10 cellular contexts compared by ENCODE assay signal in the genomic region with DNA sequence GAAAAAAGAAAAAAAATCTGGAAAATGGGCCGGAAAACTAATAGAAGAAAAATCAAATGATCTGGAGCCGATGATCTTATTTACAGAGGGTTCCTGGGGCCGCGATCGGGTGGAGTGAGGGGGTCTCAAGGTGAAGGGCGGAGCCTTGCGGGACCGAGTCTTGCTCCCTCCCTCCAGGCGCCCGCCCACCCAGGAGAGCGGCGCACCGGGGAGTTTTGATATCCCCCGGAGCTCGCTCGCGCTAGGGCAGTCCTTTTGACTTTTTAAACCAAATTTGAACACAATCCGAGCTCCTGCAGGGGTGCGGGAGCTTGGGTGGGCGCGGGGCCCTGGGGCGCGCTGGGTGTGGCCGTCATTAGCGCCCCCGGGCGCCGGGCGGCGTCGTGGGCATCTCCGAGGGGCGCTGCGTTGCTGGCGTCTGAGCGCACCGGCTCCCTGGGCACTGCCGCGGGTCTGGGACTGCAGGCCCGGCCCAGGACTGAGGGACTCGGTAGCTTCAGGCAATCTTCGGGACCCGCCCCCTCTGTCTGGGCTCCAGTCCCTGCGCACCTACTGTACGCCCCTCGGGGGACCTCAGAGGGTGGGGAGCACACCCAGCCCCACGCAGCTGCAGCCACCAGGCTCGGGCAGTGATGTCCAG. TPM values are rescaled to one million over a fixed set of nuclear protein-coding genes. Genes with fewer than 3 reads are reported as not detected.
DNase-seq lines count a peak whose midpoint lies in the region; ATAC-seq and TF ChIP-seq lines count a peak whose summit lies in the region.
"Had no signal": no experiment of that assay in that cellular context is flagged by ENCODE, and none has a peak within 500 bp of the region (broad histone marks: within the 10 kb centered on the region; RNA-seq: fewer than 3 reads in every experiment).

No MANE protein-coding gene starts in this region.

- TF ChIP-seq CTCF in AG10803 (conservative IDR thresholded peaks at IDR 0.05; ENCODE audit: low read length) (no peak), right atrium auricular region (IDR thresholded peaks at IDR 0.05) (no peak), parathyroid adenoma (IDR thresholded peaks at IDR 0.05) (peak; percentile 19), body of pancreas (IDR thresholded peaks at IDR 0.05) (no peak), BE2C (IDR thresholded peaks at IDR 0.05; ENCODE audit: low read depth, low read length) (no peak)

- H3K27ac ChIP-seq in right atrium auricular region (peak overlapping the region; percentile 20 to 50), parathyroid adenoma (peak overlapping the region; percentile 96), body of pancreas (no peak overlapping the region)
- H3K27ac ChIP-seq: BLaER1 treated with 17β-estradiol and CSF1 and Interleukin-3, amounts not matched to agents 10 nM and 100 nM had no signal

- ATAC-seq in HG03457 (IDR thresholded peaks at IDR 0.05; ENCODE audit: unreplicated experiment) (no peak), body of pancreas (no peak)
- ATAC-seq: HCT116 had no signal

- peaks cover 18% of the 10 kb centered on the region for H3K79me2 ChIP-seq in parathyroid adenoma

- TF ChIP-seq POLR2A in body of pancreas (IDR thresholded peaks at IDR 0.05) = no peak

- no peaks in the 10 kb centered on the region for H3K9me3 ChIP-seq in adipocyte (ENCODE audit: control insufficient read depth, low read length)
- H3K9me3 ChIP-seq in right atrium auricular region = no peaks in the 10 kb centered on the region
- no peaks in the 10 kb centered on the region for H3K9me3 ChIP-seq in parathyroid adenoma (ENCODE audit: control insufficient read depth, low read length)
- no peaks in the 10 kb centered on the region for H3K9me3 ChIP-seq in body of pancreas
- H3K9me3 ChIP-seq in BE2C = no peaks in the 10 kb centered on the region; the same call in 1 of the 2 replicates
- H3K9me3 ChIP-seq: BLaER1 treated with 17β-estradiol and CSF1 and Interleukin-3, amounts not matched to agents 10 nM and 100 nM had no signal

- H3K9ac ChIP-seq in adipocyte (ENCODE audit: low read length) (peak overlapping the region; percentile 70), parathyroid adenoma (peak overlapping the region; percentile 28)
- H3K9ac ChIP-seq: BLaER1 treated with 17β-estradiol and CSF1 and Interleukin-3, amounts not matched to agents 10 nM and 100 nM had no signal

- no peaks in the 10 kb centered on the region for H3K27me3 ChIP-seq in adipocyte (replicated peaks; ENCODE audit: control insufficient read depth, insufficient read depth, low read length)
- peaks cover 0 to 7% of the 10 kb centered on the region in 2 donors for H3K27me3 ChIP-seq in right atrium auricular region
- H3K27me3 ChIP-seq in parathyroid adenoma (ENCODE audit: control insufficient read depth, insufficient read depth, low read length) = no peaks in the 10 kb centered on the region
- H3K27me3 ChIP-seq in body of pancreas = no peaks in the 10 kb centered on the region
- H3K27me3 ChIP-seq in BE2C = no peaks in the 10 kb centered on the region

- 22 to 29% methylated on average over 28 to 30 of the region's 48 CpGs for WGBS in body of pancreas, 2 donors

- peak overlapping the region; percentile 59 for H3K4me2 ChIP-seq in parathyroid adenoma (ENCODE audit: low read length)

- DNase-seq in AG10803 (ENCODE audit: low read depth) (no peak), adipocyte (ENCODE audit: low read depth) (no peak), right atrium auricular region (ENCODE audit: low spot score) (peak; percentile 57), body of pancreas (no peak), BE2C (no peak), DMS153 (lab: John Stamatoyannopoulos, UW) (no peak)

- intact Hi-C loops in body of pancreas (cut with DNase I) = no loop called here

- H3K4me3 ChIP-seq in AG10803 (ENCODE audit: low read length) (peak overlapping the region; percentile 8; the same call in 1 of the 2 replicates), adipocyte (ENCODE audit: low read length) (peak overlapping the region; percentile 81), right atrium auricular region (peak overlapping the region; percentile 27 to 57), parathyroid adenoma (ENCODE audit: low read depth, low read length) (peak overlapping the region; percentile 52), body of pancreas (no peak overlapping the region), BE2C (ENCODE audit: low read depth, low read length) (no peak overlapping the region)
- H3K4me3 ChIP-seq: BLaER1 treated with 17β-estradiol and CSF1 and Interleukin-3, amounts not matched to agents 10 nM and 100 nM had no signal

- H3K36me3 ChIP-seq in adipocyte (ENCODE audit: control insufficient read depth, insufficient read depth, low read length, severe bottlenecking) = no peaks in the 10 kb centered on the region
- no peaks in the 10 kb centered on the region for H3K36me3 ChIP-seq in right atrium auricular region
- H3K36me3 ChIP-seq in parathyroid adenoma (ENCODE audit: control insufficient read depth, insufficient read depth, low read length) = no peaks in the 10 kb centered on the region
- no peaks in the 10 kb centered on the region for H3K36me3 ChIP-seq in body of pancreas (replicated peaks in 1 of 2; ENCODE audit: insufficient read depth in 1 of 2, low read depth in 2 of 2)
- H3K36me3 ChIP-seq in BE2C = no peaks in the 10 kb centered on the region

- H3K4me1 ChIP-seq in adipocyte (ENCODE audit: control insufficient read depth, insufficient read depth, low read length) = peaks cover 27% of the 10 kb centered on the region
- no peaks in the 10 kb centered on the region for H3K4me1 ChIP-seq in right atrium auricular region
- H3K4me1 ChIP-seq in parathyroid adenoma = peaks cover 29% of the 10 kb centered on the region
- no peaks in the 10 kb centered on the region for H3K4me1 ChIP-seq in body of pancreas
- H3K4me1 ChIP-seq in BE2C = no peaks in the 10 kb centered on the region

- peak overlapping the region; percentile 84 for H2AFZ ChIP-seq in parathyroid adenoma

RNA-seq across cellular contexts. Expression of gene MAF, which starts 10.9 kb away (rescaled TPM):
- total RNA-seq in right atrium auricular region (10 to 100 TPM in 1 of 2 donors, 1 to 10 TPM in 1; 5.4 to 16.7 TPM), body of pancreas (10 to 100 TPM; 10.9 to 31.3 TPM)
- polyA plus RNA-seq in BE2C (2012; ENCODE audit: insufficient read depth, insufficient read length, low read depth) = not detected

Comparison
In these comparisons a context has a peak if more than half of its experiments do, and no peak if none do; other contexts are left out.
1. H3K4me3 ChIP-seq: peak in AG10803 (single experiment), adipocyte (single experiment), right atrium auricular region (2 of 2) and parathyroid adenoma (single experiment); none in body of pancreas (0 of 2) and BE2C (single experiment).
2. H3K27ac ChIP-seq: peak in right atrium auricular region (2 of 2) and parathyroid adenoma (single experiment); none in body of pancreas (0 of 4).